ENCODE assay signal across 12 cellular contexts in genomic region chr20:59994697-59995122, GRCh38. TPM values are rescaled to one million over a fixed set of nuclear protein-coding genes. Genes with fewer than 3 reads are reported as not detected.
DNase-seq lines count a peak whose midpoint lies in the region; ATAC-seq, FAIRE-seq and TF ChIP-seq lines count a peak whose summit lies in the region.
"Had no signal": no experiment of that assay in that cellular context is flagged by ENCODE, and none has a peak within 500 bp of the region (broad histone marks: within the 10 kb centered on the region; RNA-seq: fewer than 3 reads in every experiment).

No MANE protein-coding gene starts in this region.

- no peak overlapping the region for H3K14ac ChIP-seq in H1 (ENCODE audit: insufficient read length)

- H3K36me3 ChIP-seq in H1 (ENCODE audit: control insufficient read depth in 2 of 4, insufficient read depth in 4 of 4, low read length in 3 of 4): no peaks in the 10 kb centered on the region
- no peaks in the 10 kb centered on the region for H3K36me3 ChIP-seq in lung (ENCODE audit: control insufficient read depth in 2 of 2, insufficient read depth in 2 of 2, low read length in 2 of 2)

- H3K27ac ChIP-seq in H1 (ENCODE audit: low read depth, low read length) (peak overlapping the region; percentile 56; the same call in 1 of the 2 replicates), lung (ENCODE audit: low read depth in 1 of 2, low read length in 1 of 2) (peak overlapping the region in 1 of 2 donors; percentile 50)

- peaks cover 0 to 3% (median under 1%) of the 10 kb centered on the region in 4 experiments; a peak in 1 of 7 replicates for H3K27me3 ChIP-seq in H1 (replicated peaks in 1 of 4; ENCODE audit: control insufficient read depth in 3 of 4, extremely low read depth in 1 of 4, insufficient read depth in 3 of 4, low read length in 3 of 4)
- H3K27me3 ChIP-seq in lung (ENCODE audit: control insufficient read depth, insufficient read depth): no peaks in the 10 kb centered on the region

- peak overlapping the region; percentile 54; the same call in 1 of the 2 replicates for H2AK5ac ChIP-seq in H1 (ENCODE audit: low read depth, low read length)

- H3K56ac ChIP-seq in H1 (replicated peaks; ENCODE audit: insufficient read length, low read depth, low read length): no peak overlapping the region

- TF ChIP-seq RAD21 in H1 (IDR thresholded peaks at IDR 0.05 in 1 of 2, conservative IDR thresholded peaks at IDR 0.05 in 1 of 2; ENCODE audit: low read depth in 2 of 2, low read length in 2 of 2): no peak

- H3K23ac ChIP-seq in H1 (ENCODE audit: insufficient read length): no peak overlapping the region

- peak overlapping the region in 2 of 4 experiments; percentile 37 to 45; a peak in 2 of 7 replicates for H3K9ac ChIP-seq in H1 (replicated peaks in 1 of 4; ENCODE audit: extremely low read depth in 1 of 4, low read depth in 3 of 4, low read length in 3 of 4)

- peak overlapping the region; percentile 63 for H4K91ac ChIP-seq in H1 (replicated peaks; ENCODE audit: insufficient read length, low read length)

- H2BK15ac ChIP-seq in H1 (ENCODE audit: low read length): peak overlapping the region; percentile 100

- H3K18ac ChIP-seq in H1 (ENCODE audit: extremely low read depth, low read length): peak overlapping the region; percentile 91

- H2AFZ ChIP-seq in H1 (ENCODE audit: low read length): peak overlapping the region; percentile 100

- H3K4me3 ChIP-seq in LNCaP clone FGC (ENCODE audit: low read depth, low read length): no peak overlapping the region
- H3K4me3 ChIP-seq in H1 (ENCODE audit: extremely low read depth in 1 of 4, insufficient read depth in 2 of 4, low read depth in 3 of 4, low read length in 4 of 4): peak overlapping the region; percentile 25 to 57 (median 40); a peak in 7 of 8 replicates
- no peak overlapping the region for H3K4me3 ChIP-seq in lung

- FAIRE-seq in H1 (lab: Jason Lieb, UNC): peak; percentile 55

- peak overlapping the region; percentile 54; the same call in 1 of the 2 replicates for H4K8ac ChIP-seq in H1 (ENCODE audit: extremely low read depth, insufficient read depth, low read length)

- H4K5ac ChIP-seq in H1 (ENCODE audit: insufficient read length, low read depth, low read length): peak overlapping the region; percentile 38

- H3K23me2 ChIP-seq in H1 (ENCODE audit: low read depth, low read length): peaks cover 8% of the 10 kb centered on the region

- TF ChIP-seq CTCF in LNCaP clone FGC (IDR thresholded peaks at IDR 0.05; ENCODE audit: control insufficient read depth, extremely low read depth, insufficient read depth): no peak
- TF ChIP-seq CTCF in H1 (IDR thresholded peaks at IDR 0.05; ENCODE audit: control extremely low read depth in 1 of 3, insufficient read depth in 1 of 3, low read depth in 1 of 3, low read length in 3 of 3): no peak
- TF ChIP-seq CTCF in lung (IDR thresholded peaks at IDR 0.05; ENCODE audit: control extremely low read depth, extremely low read depth): no peak

- H2BK20ac ChIP-seq in H1 (ENCODE audit: low read length): peak overlapping the region; percentile 66; the same call in 1 of the 2 replicates

- peak in 1 of 2 experiments; percentile 26; a peak in 1 of 3 replicates for TF ChIP-seq POLR2A in H1 (IDR thresholded peaks at IDR 0.05; ENCODE audit: control extremely low read depth in 1 of 2, low read depth in 2 of 2, low read length in 2 of 2)

- H2BK120ac ChIP-seq in H1 (replicated peaks; ENCODE audit: low read depth, low read length): peak overlapping the region; percentile 50

- H4K20me1 ChIP-seq in H1 (replicated peaks in 1 of 2; ENCODE audit: control insufficient read depth in 1 of 2, insufficient read depth in 2 of 2, low read length in 2 of 2): no peaks in the 10 kb centered on the region

- H2BK12ac ChIP-seq in H1 (ENCODE audit: low read depth, low read length): peak overlapping the region; percentile 99

- TF ChIP-seq EP300 in H1 (IDR thresholded peaks at IDR 0.05; ENCODE audit: borderline replicate concordance in 1 of 2, low read depth in 2 of 2, low read length in 2 of 2): no peak

- peak; percentile 75 for ATAC-seq in lung (ENCODE audit: insufficient read depth, low FRiP score)
- ATAC-seq in HG03469 (IDR thresholded peaks at IDR 0.05; ENCODE audit: unreplicated experiment): no peak

- POLR2A ChIA-PET in H1 (lab: Charles Lee; ENCODE audit: partially characterized antibody): interaction anchor here (0.9 kb wide), 1 partner anchor 55 kb away, joined by 3 read pairs; the partner anchor contains the start of genes FAM217B and PPP1R3D

- no peaks in the 10 kb centered on the region for H3K79me1 ChIP-seq in H1 (ENCODE audit: low read depth, low read length)

- peak overlapping the region; percentile 70 to 90 for H3K4me2 ChIP-seq in H1 (ENCODE audit: insufficient read depth in 1 of 2, low read depth in 2 of 2, low read length in 2 of 2)

- H3K79me2 ChIP-seq in H1 (ENCODE audit: control insufficient read depth in 1 of 2, insufficient read depth in 2 of 2, low read length in 2 of 2): no peaks in the 10 kb centered on the region

- CTCF ChIA-PET in H1 (lab: Charles Lee; ENCODE audit: partially characterized antibody): interaction anchor here (1.0 to 3.5 kb wide), 2 partner anchors 15 to 27 kb away, joined by 3 to 9 read pairs; no protein-coding TSS in a partner anchor

- WGBS in H1 (ENCODE audit: extremely low coverage in 1 of 2, insufficient coverage in 1 of 2, insufficient read length in 1 of 2, insufficient replicate concordance in 2 of 2, low coverage in 1 of 2, low lambda C conversion rate in 2 of 2, missing lambda C conversion rate in 1 of 2), 2 experiments: 56% methylated on average over 5 of the region's 5 CpGs; no CpG with 5 or more reads in 1 of the 2 experiments
- WGBS in lung, 2 donors: 37 to 43% methylated on average over 5 of the region's 5 CpGs

- H3K4me1 ChIP-seq in H1 (replicated peaks in 1 of 4; ENCODE audit: control insufficient read depth in 3 of 4, insufficient read depth in 4 of 4, low read length in 3 of 4): peaks cover 2 to 6% (median 5%) of the 10 kb centered on the region in 4 experiments; a peak in 4 of 7 replicates
- peaks cover 3 to 7% of the 10 kb centered on the region in 2 donors for H3K4me1 ChIP-seq in lung (ENCODE audit: control insufficient read depth in 2 of 2, insufficient read depth in 2 of 2, low read length in 2 of 2)

- peak; percentile 38 for DNase-seq in Caki2 (ENCODE audit: low read depth)
- DNase-seq in LNCaP clone FGC (ENCODE audit: low read depth): peak; percentile 61
- DNase-seq in H1 (ENCODE audit: low read depth in 1 of 2, low spot score in 2 of 2): peak; percentile 65 to 86
- DNase-seq in lung (ENCODE audit: low spot score): peak; percentile 74
- no peak for DNase-seq in HUDEP-2 (lab: John Stamatoyannopoulos, UW; ENCODE audit: unreplicated experiment in 76 of 76)
- no peak for DNase-seq in hippocampal formation (lab: John Stamatoyannopoulos, UW)
- no peak for DNase-seq in RPMI8226
- DNase-seq: CD4-positive, CD25-positive, alpha-beta regulatory T cell; NCI-H1092 treated with DMSO at 0.1 percent for 48 hours; T1000 had no signal

- in situ Hi-C loops in Caki2 (cut with HindIII; ENCODE audit: low pct_unique_long_range_greater_than_20kb, low sequenced_read_pairs): no loop called here

- H3K9me3 ChIP-seq in H1 (ENCODE audit: insufficient read depth in 2 of 2, low read depth in 1 of 2, low read length in 1 of 2): no peaks in the 10 kb centered on the region
- no peaks in the 10 kb centered on the region for H3K9me3 ChIP-seq in lung (ENCODE audit: control insufficient read depth in 2 of 2, insufficient read depth in 1 of 2, low read length in 1 of 2)

- H3K4ac ChIP-seq in H1 (replicated peaks; ENCODE audit: insufficient read length, low read depth, low read length): peak overlapping the region; percentile 47

- H2BK5ac ChIP-seq in H1 (ENCODE audit: low read depth, low read length): peak overlapping the region; percentile 90

RNA-seq across cellular contexts. Expression of gene CDH26, which starts 36.5 kb away (rescaled TPM):
- 0.44 and 0.55 TPM in 2 replicates for total RNA-seq in Caki2 (2014; rRNA removed; shearing (Covaris generic); ENCODE audit: low replicate concordance)
- 1.7 and 2.3 TPM in 2 replicates for total RNA-seq in H1 (2021; fragmentation: NEBNext Ultra II Directional; extraction: Animal tissue kit (Norgen Biotek cat#: 25700))
- polyA plus RNA-seq in H1 (2011; rRNA removed) (0.78 and 1.5 TPM in 2 replicates), lung (1 to 10 TPM; 5.7 to 5.8 TPM)
- 2.0 TPM for polyA plus RNA-seq in H1 (2011; cell fraction: cytosol; rRNA removed)
- 2.0 TPM for polyA plus RNA-seq in H1 (2011; cell fraction: nucleus; rRNA removed)
- polyA plus RNA-seq in H1 (2012, experiment 1 of 2): 1.1 to 1.9 TPM (median 1.5 TPM) in 4 replicates
- 0.39 TPM for polyA plus RNA-seq in H1 (2012, experiment 2 of 2)
- 1.3 TPM for polyA plus RNA-seq in H1 (2013, experiment 1 of 2)
- 1.3 TPM for polyA plus RNA-seq in H1 (2013, experiment 2 of 2)
- polyA minus RNA-seq in H1 (2011; rRNA and poly(A)+ RNA removed): 2.7 and 3.2 TPM in 2 replicates
- polyA minus RNA-seq in H1 (2011; cell fraction: cytosol; rRNA and poly(A)+ RNA removed): 1.5 TPM
- 2.3 TPM for polyA minus RNA-seq in H1 (2011; cell fraction: nucleus; rRNA and poly(A)+ RNA removed)
- total RNA-seq in lung: 10 to 100 TPM in 1 of 2 donors, 1 to 10 TPM in 1; 9.8 to 11.3 TPM
- total RNA-seq: glomerular endothelial cell had no signal

RNA-seq across cellular contexts. Expression of gene FAM217B, which starts 54.5 kb away (rescaled TPM):
- total RNA-seq in Caki2 (2014; rRNA removed; shearing (Covaris generic); ENCODE audit: low replicate concordance): 10.4 and 11.8 TPM in 2 replicates
- total RNA-seq in H1 (2021; fragmentation: NEBNext Ultra II Directional; extraction: Animal tissue kit (Norgen Biotek cat#: 25700)): 24.7 and 28.5 TPM in 2 replicates
- polyA plus RNA-seq in H1 (2011; rRNA removed): 2.8 and 5.4 TPM in 2 replicates
- 5.9 TPM for polyA plus RNA-seq in H1 (2011; cell fraction: cytosol; rRNA removed)
- polyA plus RNA-seq in H1 (2011; cell fraction: nucleus; rRNA removed): 3.6 TPM
- polyA plus RNA-seq in H1 (2012, experiment 1 of 2): 6.4 to 9.2 TPM (median 7.3 TPM) in 4 replicates
- polyA plus RNA-seq in H1 (2012, experiment 2 of 2): 0.73 TPM
- polyA plus RNA-seq in H1 (2013, experiment 1 of 2): 19.2 TPM
- polyA plus RNA-seq in H1 (2013, experiment 2 of 2): 18.7 TPM
- 7.6 and 9.2 TPM in 2 replicates for polyA minus RNA-seq in H1 (2011; rRNA and poly(A)+ RNA removed)
- polyA minus RNA-seq in H1 (2011; cell fraction: cytosol; rRNA and poly(A)+ RNA removed): 6.1 TPM
- 15.3 TPM for polyA minus RNA-seq in H1 (2011; cell fraction: nucleus; rRNA and poly(A)+ RNA removed)
- total RNA-seq in lung: 10 to 100 TPM; 15.1 to 18.5 TPM
- polyA plus RNA-seq in lung: 1 to 10 TPM; 4.9 to 5.3 TPM

RNA-seq across cellular contexts. Expression of gene PPP1R3D, which starts 54.6 kb away (rescaled TPM):
- 12.1 and 12.7 TPM in 2 replicates for total RNA-seq in Caki2 (2014; rRNA removed; shearing (Covaris generic); ENCODE audit: low replicate concordance)
- total RNA-seq in H1 (2021; fragmentation: NEBNext Ultra II Directional; extraction: Animal tissue kit (Norgen Biotek cat#: 25700)): 3.5 and 3.9 TPM in 2 replicates
- 1.3 and 1.4 TPM in 2 replicates for polyA plus RNA-seq in H1 (2011; rRNA removed)
- 1.1 TPM for polyA plus RNA-seq in H1 (2011; cell fraction: cytosol; rRNA removed)
- 1.1 TPM for polyA plus RNA-seq in H1 (2011; cell fraction: nucleus; rRNA removed)
- polyA plus RNA-seq in H1 (2012, experiment 1 of 2): 1.2 to 1.8 TPM (median 1.3 TPM) in 4 replicates
- 1.1 TPM for polyA plus RNA-seq in H1 (2012, experiment 2 of 2)
- 1.8 TPM for polyA plus RNA-seq in H1 (2013, experiment 1 of 2)
- polyA plus RNA-seq in H1 (2013, experiment 2 of 2): 1.7 TPM
- polyA minus RNA-seq in H1 (2011; rRNA and poly(A)+ RNA removed): 1.5 and 1.6 TPM in 2 replicates
- 2.1 TPM for polyA minus RNA-seq in H1 (2011; cell fraction: cytosol; rRNA and poly(A)+ RNA removed)
- polyA minus RNA-seq in H1 (2011; cell fraction: nucleus; rRNA and poly(A)+ RNA removed): 3.4 TPM
- 10 to 100 TPM in 1 of 2 donors, 1 to 10 TPM in 1; 7.4 to 11.8 TPM for total RNA-seq in lung
- 1 to 10 TPM; 3.8 to 8.8 TPM for polyA plus RNA-seq in lung

Comparison
In these comparisons a context has a peak if more than half of its experiments do, and no peak if none do; other contexts are left out.
1. DNase-seq: peak in Caki2 (single experiment), LNCaP clone FGC (single experiment), H1 (2 of 2) and lung (single experiment); none in HUDEP-2 (0 of 76), hippocampal formation (0 of 2) and RPMI8226 (single experiment).
2. H3K4me3 ChIP-seq: peak in H1 (4 of 4); none in LNCaP clone FGC (single experiment) and lung (single experiment).